8 cellular contexts compared by ENCODE assay signal in genomic region chr7:120949393-120949799, GRCh38. TPM values are rescaled to one million over a fixed set of nuclear protein-coding genes. Genes with fewer than 3 reads are reported as not detected.
DNase-seq lines count a peak whose midpoint lies in the region; ATAC-seq and TF ChIP-seq lines count a peak whose summit lies in the region.

No MANE protein-coding gene starts in this region.

- no peak for TF ChIP-seq CTCF in cardiac muscle cell (IDR thresholded peaks at IDR 0.05; ENCODE audit: low read depth, low read length)
- TF ChIP-seq CTCF in kidney epithelial cell (IDR thresholded peaks at IDR 0.05; ENCODE audit: insufficient read depth, low read length, poor library complexity, severe bottlenecking): no peak
- no peak for TF ChIP-seq CTCF in thyroid gland (IDR thresholded peaks at IDR 0.05)

- CTCF ChIA-PET in activated CD4-positive, alpha-beta memory T cell treated with anti-CD3 and anti-CD28 coated beads for 36 hours (lab: Charles Lee): no interaction called here

- H3K9me3 ChIP-seq in cardiac muscle cell (ENCODE audit: low read depth) (no peaks in the 10 kb centered on the region), thyroid gland (no peaks in the 10 kb centered on the region)

- peak overlapping the region; percentile 53 for H3K27ac Mint-ChIP-seq in activated CD4-positive, alpha-beta memory T cell treated with anti-CD3 and anti-CD28 coated beads for 36 hours

- no peak for DNase-seq in cardiac muscle cell (ENCODE audit: low read depth in 1 of 2, low spot score in 1 of 2)
- DNase-seq in left cardiac atrium: no peak
- no peak for DNase-seq in activated CD4-positive, alpha-beta memory T cell treated with anti-CD3 and anti-CD28 coated beads for 36 hours
- no peak for DNase-seq in kidney epithelial cell (ENCODE audit: low read depth)
- DNase-seq in thyroid gland: no peak
- DNase-seq in hypothalamus (lab: John Stamatoyannopoulos, UW): no peak
- DNase-seq in H4 (ENCODE audit: low spot score): no peak

- POLR2A ChIA-PET in activated CD4-positive, alpha-beta memory T cell treated with anti-CD3 and anti-CD28 coated beads for 36 hours (lab: Charles Lee): no interaction called here

- H3K27ac ChIP-seq in cardiac muscle cell (no peak overlapping the region), thyroid gland (no peak overlapping the region)

- H3K36me3 ChIP-seq in cardiac muscle cell: peaks cover 3% of the 10 kb centered on the region
- no peaks in the 10 kb centered on the region for H3K36me3 ChIP-seq in kidney epithelial cell (ENCODE audit: control insufficient read depth, insufficient read depth, low read length)
- peaks cover 0 to 6% of the 10 kb centered on the region in 2 donors for H3K36me3 ChIP-seq in thyroid gland

- ATAC-seq in left cardiac atrium: no peak
- ATAC-seq in HG03521 (IDR thresholded peaks at IDR 0.05; ENCODE audit: unreplicated experiment): no peak

- peak overlapping the region; percentile 56 for H3K4me3 ChIP-seq in cardiac muscle cell
- peak overlapping the region; percentile 65 for H3K4me3 ChIP-seq in kidney epithelial cell (ENCODE audit: low read depth, low read length)
- H3K4me3 ChIP-seq in thyroid gland (replicated peaks in 1 of 3): peak overlapping the region in 2 of 3 donors; percentile 44 to 57

- H3K36me3 Mint-ChIP-seq in activated CD4-positive, alpha-beta memory T cell treated with anti-CD3 and anti-CD28 coated beads for 36 hours: peaks cover 15% of the 10 kb centered on the region

- no peak for TF ChIP-seq POLR2A in thyroid gland (IDR thresholded peaks at IDR 0.05)

- H3K4me1 Mint-ChIP-seq in activated CD4-positive, alpha-beta memory T cell treated with anti-CD3 and anti-CD28 coated beads for 36 hours (ENCODE audit: low read depth): peaks cover 14% of the 10 kb centered on the region

- H3K27me3 ChIP-seq in cardiac muscle cell (no peaks in the 10 kb centered on the region), kidney epithelial cell (ENCODE audit: control insufficient read depth, insufficient read depth, low read length) (no peaks in the 10 kb centered on the region), thyroid gland (no peaks in the 10 kb centered on the region)

- H3K9me3 Mint-ChIP-seq in activated CD4-positive, alpha-beta memory T cell treated with anti-CD3 and anti-CD28 coated beads for 36 hours: no peaks in the 10 kb centered on the region

- H3K4me3 Mint-ChIP-seq in activated CD4-positive, alpha-beta memory T cell treated with anti-CD3 and anti-CD28 coated beads for 36 hours: peak overlapping the region; percentile 94

- peaks cover 9% of the 10 kb centered on the region for H3K27me3 Mint-ChIP-seq in activated CD4-positive, alpha-beta memory T cell treated with anti-CD3 and anti-CD28 coated beads for 36 hours

- H3K4me1 ChIP-seq in cardiac muscle cell (ENCODE audit: low read depth): peaks cover 13% of the 10 kb centered on the region
- H3K4me1 ChIP-seq in thyroid gland: peaks cover 11 to 14% of the 10 kb centered on the region in 2 donors

- WGBS in thyroid gland, 2 donors: 56 to 57% methylated on average over 7 of the region's 7 CpGs

- intact Hi-C loops in left cardiac atrium (cut with DNase I): loop anchor here in 1 of 2 donors (5.0 kb wide), 1 partner anchor 142 kb away; no protein-coding TSS in a partner anchor
- intact Hi-C loops in activated CD4-positive, alpha-beta memory T cell treated with anti-CD3 and anti-CD28 coated beads for 36 hours (cut with micrococcal nuclease): no loop called here
- intact Hi-C loops in thyroid gland (cut with DNase I): loop anchor here (10.0 kb wide), 1 partner anchor 95 kb away; the partner anchor contains the start of gene TSPAN12

RNA-seq across cellular contexts. Expression of gene ING3, which starts 1.2 kb away (rescaled TPM):
- total RNA-seq in cardiac muscle cell: 10.7 and 15.5 TPM in 2 replicates
- 12.2 and 18.4 TPM in 2 replicates for polyA plus RNA-seq in cardiac muscle cell
- total RNA-seq in left cardiac atrium: 10 to 100 TPM; 12.2 to 13.8 TPM
- total RNA-seq in activated CD4-positive, alpha-beta memory T cell treated with anti-CD3 and anti-CD28 coated beads for 36 hours: 10 to 100 TPM; 23.5 to 24.8 TPM
- 12.7 and 13.2 TPM in 2 replicates for total RNA-seq in kidney epithelial cell
- 10 to 100 TPM; 23.7 to 40.8 (median 37.1) TPM for total RNA-seq in thyroid gland
- 23.9 and 33.0 TPM in 2 replicates for total RNA-seq in H4 (2014; rRNA removed; shearing (Covaris generic))

RNA-seq across cellular contexts. Expression of gene CPED1, which starts 39.1 kb away (rescaled TPM):
- total RNA-seq in cardiac muscle cell (0.95 and 3.2 TPM in 2 replicates), left cardiac atrium (10 to 100 TPM; 19.2 to 27.0 TPM), kidney epithelial cell (3.1 and 3.2 TPM in 2 replicates), thyroid gland (10 to 100 TPM in 2 of 4 donors, 1 to 10 TPM in 2; 7.4 to 19.6 (median 11.4) TPM)
- 0.67 and 1.1 TPM in 2 replicates for polyA plus RNA-seq in cardiac muscle cell
- not detected for total RNA-seq in activated CD4-positive, alpha-beta memory T cell treated with anti-CD3 and anti-CD28 coated beads for 36 hours
- 23.8 and 26.5 TPM in 2 replicates for total RNA-seq in H4 (2014; rRNA removed; shearing (Covaris generic))
